29 cellular contexts compared by ENCODE assay signal in the genomic region with DNA sequence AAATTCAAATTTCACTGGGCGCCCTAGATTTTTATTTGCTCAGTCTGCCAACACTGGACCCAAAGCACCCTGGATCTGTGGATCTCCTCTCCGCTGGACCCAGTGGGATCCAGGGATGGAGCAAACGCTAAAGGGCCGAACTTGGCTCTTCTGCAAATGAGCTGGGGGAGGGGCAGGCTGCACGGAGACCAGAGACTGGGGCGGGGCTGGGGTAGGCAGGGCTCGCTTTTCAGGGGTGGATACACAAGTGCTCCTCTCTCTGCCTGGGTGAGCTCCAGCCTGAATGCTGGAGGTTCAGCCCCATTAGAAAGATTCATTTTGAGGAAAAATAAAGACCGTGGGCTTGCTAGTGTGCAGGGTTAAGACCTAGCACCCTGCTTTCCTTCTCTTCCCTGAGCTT. TPM values are rescaled to one million over a fixed set of nuclear protein-coding genes. Genes with fewer than 3 reads are reported as not detected.
DNase-seq lines count a peak whose midpoint lies in the region; ATAC-seq, FAIRE-seq and TF ChIP-seq lines count a peak whose summit lies in the region.
"Had no signal": no experiment of that assay in that cellular context is flagged by ENCODE, and none has a peak within 500 bp of the region (broad histone marks: within the 10 kb centered on the region; RNA-seq: fewer than 3 reads in every experiment).

No MANE protein-coding gene starts in this region.

- peaks cover 65% of the 10 kb centered on the region for H3K4me1 ChIP-seq in A549
- H3K4me1 ChIP-seq in Panc1 (ENCODE audit: control insufficient read depth, insufficient read depth, low read length): peaks cover 48% of the 10 kb centered on the region
- H3K4me1 ChIP-seq in endodermal cell (ENCODE audit: control insufficient read depth, insufficient read depth, low read length): peaks cover 8% of the 10 kb centered on the region

- DNase-seq in A549 (ENCODE audit: low read depth in 1 of 2, low spot score in 1 of 2) (no peak), Panc1 (ENCODE audit: low read depth, low spot score) (no peak), endodermal cell (peak; percentile 72), inferior parietal cortex (ENCODE audit: extremely low spot score) (no peak), NCI-H69 (lab: John Stamatoyannopoulos, UW) (no peak), NCI-H510A treated with DMSO at 0.1 percent for 48 hours (lab: John Stamatoyannopoulos, UW) (no peak)
- DNase-seq: activated CD4-positive, alpha-beta T cell treated with anti-CD3 and anti-CD28 coated beads for 4 hours; activated effector memory CD4-positive, alpha-beta T cell treated with anti-CD3 and anti-CD28 coated beads, Interleukin-2, amount 50 U/mL, for 16 hours; activated T-cell treated with anti-CD3 and anti-CD28 coated beads, Interleukin-2, amount 50 U/mL, for 1 hour; effector CD4-positive, alpha-beta T cell; HCEC 1CT; IMR-90; left cardiac atrium; mammary epithelial cell; NCI-H1092 treated with DMSO at 0.1 percent for 48 hours; NCI-H187 treated with DMSO at 0.1 percent for 48 hours; NCI-H2171; NCI-H524 treated with DMSO at 0.1 percent for 48 hours; SK-N-SH; substantia nigra had no signal

- H3K4me3 ChIP-seq in A549: no peak overlapping the region
- no peak overlapping the region for H3K4me3 ChIP-seq in Panc1 (ENCODE audit: low read depth in 2 of 2, low read length in 2 of 2)
- H3K4me3 ChIP-seq in endodermal cell (ENCODE audit: low read length): no peak overlapping the region
- H3K4me3 ChIP-seq: gastroesophageal sphincter had no signal

- peaks cover 99% of the 10 kb centered on the region for H3K27me3 Mint-ChIP-seq in endodermal cell (ENCODE audit: insufficient read depth)
- H3K27me3 Mint-ChIP-seq: activated naive CD8-positive, alpha-beta T cell had no signal

- no peaks in the 10 kb centered on the region for H3K36me3 Mint-ChIP-seq in endodermal cell (ENCODE audit: low read depth)

- FAIRE-seq in A549 (lab: Jason Lieb, UNC): no peak
- FAIRE-seq: bronchial epithelial cell, colon had no signal

- H3K4me1 Mint-ChIP-seq in endodermal cell: peaks cover 28% of the 10 kb centered on the region

- no peak for TF ChIP-seq CTCF in A549 (IDR thresholded peaks at IDR 0.05)
- TF ChIP-seq CTCF in C4-2B (conservative IDR thresholded peaks at IDR 0.05): no peak
- no peak for TF ChIP-seq CTCF in Panc1 (IDR thresholded peaks at IDR 0.05)
- TF ChIP-seq CTCF in endodermal cell (conservative IDR thresholded peaks at IDR 0.05): no peak

- no peaks in the 10 kb centered on the region for H3K9me3 Mint-ChIP-seq in endodermal cell
- H3K9me3 Mint-ChIP-seq: natural killer cell treated with Interleukin-12 subunit alpha and Interleukin-12 subunit beta and Interleukin-15 and Interleukin-18, amount 100 ng/mL, for 72 hours; stimulated activated memory B cell treated with anti-CD40 and anti-IgM and Interleukin-4, amounts not matched to agents 10 μg/mL and 1 μg/mL and 100 μg/mL, for 72 hours; T-helper 1 cell treated with Interleukin-12 subunit alpha and Interleukin-12 subunit beta and Interleukin-4 antibody, amounts not matched to agents 30 μg/mL and 1 μg/mL, for 36 hours; type B pancreatic cell had no signal

- H3K9me3 ChIP-seq in A549: no peaks in the 10 kb centered on the region
- H3K9me3 ChIP-seq in Panc1 (ENCODE audit: control insufficient read depth, insufficient read depth, low read depth, low read length): no peaks in the 10 kb centered on the region
- no peaks in the 10 kb centered on the region for H3K9me3 ChIP-seq in endodermal cell (ENCODE audit: control insufficient read depth, low read length)
- H3K9me3 ChIP-seq: gastroesophageal sphincter, SK-N-SH had no signal

- no peak for TF ChIP-seq RAD21 in A549 (conservative IDR thresholded peaks at IDR 0.05 in 1 of 2, IDR thresholded peaks at IDR 0.05 in 1 of 2)

- H3K4me3 Mint-ChIP-seq in endodermal cell: no peak overlapping the region
- H3K4me3 Mint-ChIP-seq: activated naive CD8-positive, alpha-beta T cell; natural killer cell treated with Interleukin-12 subunit alpha and Interleukin-12 subunit beta and Interleukin-15 and Interleukin-18, amount 100 ng/mL, for 72 hours; stimulated activated memory B cell treated with anti-CD40 and anti-IgM and Interleukin-4, amounts not matched to agents 10 μg/mL and 1 μg/mL and 100 μg/mL, for 72 hours; T-helper 1 cell treated with Interleukin-12 subunit alpha and Interleukin-12 subunit beta and Interleukin-4 antibody, amounts not matched to agents 30 μg/mL and 1 μg/mL, for 36 hours had no signal

- ATAC-seq in A549 (no peak), Panc1 (no peak)
- ATAC-seq: gastroesophageal sphincter; left cardiac atrium; natural killer cell treated with Interleukin-12 subunit alpha and Interleukin-12 subunit beta and Interleukin-15 and Interleukin-18, amount 100 ng/mL, for 72 hours; stimulated activated memory B cell treated with anti-CD40 and anti-IgM and Interleukin-4, amounts not matched to agents 10 μg/mL and 1 μg/mL and 100 μg/mL, for 72 hours had no signal

- H3K27ac ChIP-seq in A549: peak overlapping the region; percentile 81 to 90; a peak in 4 of 6 replicates
- peak overlapping the region; percentile 98 for H3K27ac ChIP-seq in C4-2B
- peak overlapping the region; percentile 94; the same call in 1 of the 2 replicates for H3K27ac ChIP-seq in Panc1 (ENCODE audit: low read length)
- H3K27ac ChIP-seq in endodermal cell (ENCODE audit: low read depth, low read length): no peak overlapping the region
- H3K27ac ChIP-seq: gastroesophageal sphincter had no signal

- POLR2A ChIA-PET in A549 (lab: Yijun Ruan, JAX): interaction anchor here (1.6 kb wide), 1 partner anchor 9 kb away, joined by 9 read pairs; the partner anchor contains the start of gene CBX4
- POLR2A ChIA-PET in Panc1 (lab: Charles Lee): interaction anchor here (0.7 kb wide), 1 partner anchor 26 kb away, joined by 4 read pairs; no protein-coding TSS in a partner anchor

- no peak for TF ChIP-seq POLR2A in A549 (IDR thresholded peaks at IDR 0.05; ENCODE audit: low read length)

- H3K9ac ChIP-seq in endodermal cell (ENCODE audit: extremely low read depth, low read length, poor library complexity, severe bottlenecking): no peak overlapping the region
- H3K9ac ChIP-seq: SK-N-SH had no signal

- BruUV-seq in Panc1 (replicated peaks; lab: Mats Ljungman, UMichigan): no TSS peak

- in situ Hi-C loops in Panc1 (cut with HindIII; ENCODE audit: low pct_unique_long_range_greater_than_20kb, low sequenced_read_pairs): no loop called here

- CTCF ChIA-PET in A549 (lab: Yijun Ruan, JAX) (interaction anchor here (9.1 to 35.2 kb wide), 2 partner anchors 10 to 22 kb away, joined by 44 to 1281 read pairs; partner anchors contain the start of genes CBX4 and CBX8), Panc1 (lab: Charles Lee) (interaction anchor here (0.7 to 3.6 kb wide), 2 partner anchors 15 to 19 kb away, joined by 4 to 21 read pairs; no protein-coding TSS in a partner anchor)

- intact Hi-C loops in Panc1 (cut with micrococcal nuclease; ENCODE audit: unreplicated experiment): loop anchor here (10.0 kb wide), 1 partner anchor 86 kb away; no protein-coding TSS in a partner anchor

- no peak overlapping the region for H3K27ac Mint-ChIP-seq in endodermal cell
- H3K27ac Mint-ChIP-seq: activated naive CD8-positive, alpha-beta T cell; natural killer cell treated with Interleukin-12 subunit alpha and Interleukin-12 subunit beta and Interleukin-15 and Interleukin-18, amount 100 ng/mL, for 72 hours; stimulated activated memory B cell treated with anti-CD40 and anti-IgM and Interleukin-4, amounts not matched to agents 10 μg/mL and 1 μg/mL and 100 μg/mL, for 72 hours; T-helper 1 cell treated with Interleukin-12 subunit alpha and Interleukin-12 subunit beta and Interleukin-4 antibody, amounts not matched to agents 30 μg/mL and 1 μg/mL, for 36 hours; type B pancreatic cell had no signal

- no peaks in the 10 kb centered on the region for H3K27me3 ChIP-seq in Panc1 (ENCODE audit: control insufficient read depth, insufficient read depth, low read length)
- H3K27me3 ChIP-seq in endodermal cell (ENCODE audit: control insufficient read depth, insufficient read depth, low read length, poor library complexity, severe bottlenecking): peaks cover 81% of the 10 kb centered on the region

- H3K4me2 ChIP-seq in A549: no peak overlapping the region; the same call in 2 of the 3 replicates
- H3K4me2 ChIP-seq: SK-N-SH had no signal

- WGBS in A549 (ENCODE audit: missing lambda C conversion rate): 82% methylated on average over 8 of the region's 8 CpGs
- WGBS in endodermal cell (ENCODE audit: insufficient coverage in 1 of 2, insufficient read length in 1 of 2), 2 experiments: 55 to 63% methylated on average over 4 to 8 of the region's 8 CpGs

- H3K36me3 ChIP-seq in Panc1 (ENCODE audit: control insufficient read depth, insufficient read depth, low read length) (peaks cover 2% of the 10 kb centered on the region; the same call in 1 of the 2 replicates), endodermal cell (ENCODE audit: control insufficient read depth, insufficient read depth, low read length) (no peaks in the 10 kb centered on the region)

- no peak for TF ChIP-seq EP300 in A549 (IDR thresholded peaks at IDR 0.05)

RNA-seq across cellular contexts. Expression of gene CBX4, which starts 8.9 kb away (rescaled TPM):
- polyA plus RNA-seq in A549 (2011; rRNA removed): 21.9 and 34.1 TPM in 2 replicates
- polyA plus RNA-seq in A549 (2012; cell fraction: cytosol; rRNA removed): 31.9 and 46.3 TPM in 2 replicates
- 48.9 and 61.8 TPM in 2 replicates for polyA plus RNA-seq in A549 (2012; cell fraction: nucleus; rRNA removed)
- polyA plus RNA-seq in A549 (2017; fragmentation: RNase III; extraction: RNeasy Plus Mini Kit Qiagen cat#74134 plus additional on column Dnase treatment): 25.9 to 31.9 TPM (median 31.0 TPM) in 3 replicates
- polyA minus RNA-seq in A549 (2011; rRNA and poly(A)+ RNA removed): 20.6 and 27.0 TPM in 2 replicates
- 48.6 TPM for total RNA-seq in Panc1 (2021; ENCODE audit: unreplicated experiment)
- polyA plus RNA-seq in Panc1 (2012; ENCODE audit: insufficient read length): 39.2 TPM
- 1 to 10 TPM; 4.2 to 4.9 TPM for total RNA-seq in endodermal cell
- polyA plus RNA-seq in endodermal cell (2013, experiment 1 of 2): 14.4 TPM
- polyA plus RNA-seq in endodermal cell (2013, experiment 2 of 2): 9.6 TPM

RNA-seq across cellular contexts. Expression of gene CBX8, which starts 33.4 kb away (rescaled TPM):
- polyA plus RNA-seq in A549 (2011; rRNA removed) (1.5 and 2.8 TPM in 2 replicates), A549 (2017; fragmentation: RNase III; extraction: RNeasy Plus Mini Kit Qiagen cat#74134 plus additional on column Dnase treatment) (11.0 to 13.1 TPM (median 11.9 TPM) in 3 replicates)
- 3.5 and 3.8 TPM in 2 replicates for polyA plus RNA-seq in A549 (2012; cell fraction: cytosol; rRNA removed)
- polyA plus RNA-seq in A549 (2012; cell fraction: nucleus; rRNA removed): 4.8 and 7.2 TPM in 2 replicates
- 2.5 and 2.8 TPM in 2 replicates for polyA minus RNA-seq in A549 (2011; rRNA and poly(A)+ RNA removed)
- total RNA-seq in Panc1 (2021; ENCODE audit: unreplicated experiment) (15.3 TPM), endodermal cell (1 to 10 TPM; 5.4 to 5.6 TPM)
- 17.3 TPM for polyA plus RNA-seq in Panc1 (2012; ENCODE audit: insufficient read length)
- 11.0 TPM for polyA plus RNA-seq in endodermal cell (2013, experiment 1 of 2)
- polyA plus RNA-seq in endodermal cell (2013, experiment 2 of 2): 8.7 TPM

RNA-seq across cellular contexts. Expression of gene CBX2, which starts 52.4 kb away (rescaled TPM):
- polyA plus RNA-seq in A549 (2011; rRNA removed) (7.4 and 8.2 TPM in 2 replicates), A549 (2017; fragmentation: RNase III; extraction: RNeasy Plus Mini Kit Qiagen cat#74134 plus additional on column Dnase treatment) (13.6 to 16.4 TPM (median 14.9 TPM) in 3 replicates)
- polyA plus RNA-seq in A549 (2012; cell fraction: cytosol; rRNA removed): 14.4 and 18.3 TPM in 2 replicates
- polyA plus RNA-seq in A549 (2012; cell fraction: nucleus; rRNA removed): 29.6 and 34.9 TPM in 2 replicates
- 11.6 and 13.7 TPM in 2 replicates for polyA minus RNA-seq in A549 (2011; rRNA and poly(A)+ RNA removed)
- total RNA-seq in Panc1 (2021; ENCODE audit: unreplicated experiment) (9.0 TPM), endodermal cell (10 to 100 TPM; 75.0 to 78.6 TPM)
- polyA plus RNA-seq in Panc1 (2012; ENCODE audit: insufficient read length): 5.9 TPM
- polyA plus RNA-seq in endodermal cell (2013, experiment 1 of 2): 74.2 TPM
- 70.5 TPM for polyA plus RNA-seq in endodermal cell (2013, experiment 2 of 2)
